ENCODE assay signal across 1 cellular context in genomic region chr10:31322647-31323046, GRCh38.
TF ChIP-seq lines count a peak whose summit lies in the region.

No MANE protein-coding gene starts in this region.

TF ChIP-seq in HCT116, 20 proteins besides CTCF, POLR2A, EP300 and RAD21:
- TF ChIP-seq REST (IDR thresholded peaks at IDR 0.05; ENCODE audit: low read depth) = no peak
- no peak for TF ChIP-seq ELF1 (IDR thresholded peaks at IDR 0.05; ENCODE audit: borderline replicate concordance, low read depth)
- no peak for TF ChIP-seq SRF (IDR thresholded peaks at IDR 0.05; ENCODE audit: low read depth)
- TF ChIP-seq ATF3 (IDR thresholded peaks at IDR 0.05) = no peak
- no peak for TF ChIP-seq TCF7L2 (IDR thresholded peaks at IDR 0.05; ENCODE audit: borderline replicate concordance, extremely low read depth, insufficient read depth, insufficient read length)
- no peak for TF ChIP-seq CBX3 (IDR thresholded peaks at IDR 0.05; ENCODE audit: low read depth)
- TF ChIP-seq EZH2phosphoT487 (IDR thresholded peaks at IDR 0.05; ENCODE audit: borderline replicate concordance) = no peak
- TF ChIP-seq YY1 (IDR thresholded peaks at IDR 0.05; ENCODE audit: extremely low read depth, insufficient replicate concordance, low read depth, low read length) = no peak
- no peak for TF ChIP-seq ZBTB33 (IDR thresholded peaks at IDR 0.05; ENCODE audit: extremely low read depth, insufficient replicate concordance, low read length)
- no peak for TF ChIP-seq CEBPB (IDR thresholded peaks at IDR 0.05; ENCODE audit: low read depth)
- TF ChIP-seq JUND (IDR thresholded peaks at IDR 0.05) = no peak
- no peak for TF ChIP-seq MAX (IDR thresholded peaks at IDR 0.05)
- TF ChIP-seq ZFX (IDR thresholded peaks at IDR 0.05) = no peak
